ENCODE assay signal across 21 cellular contexts in genomic region chr12:22048351-22049041, GRCh38. TPM values are rescaled to one million over a fixed set of nuclear protein-coding genes. Genes with fewer than 3 reads are reported as not detected.
DNase-seq lines count a peak whose midpoint lies in the region; ATAC-seq and TF ChIP-seq lines count a peak whose summit lies in the region.
"Had no signal": no experiment of that assay in that cellular context is flagged by ENCODE, and none has a peak within 500 bp of the region (broad histone marks: within the 10 kb centered on the region; RNA-seq: fewer than 3 reads in every experiment).

No MANE protein-coding gene starts in this region.

- intact Hi-C loops in CD4-positive, alpha-beta T cell (cut with DNase I, micrococcal nuclease) = loop anchor here in 1 of 2 experiments (5.0 to 10.0 kb wide), 5 partner anchors 444 to 611 kb away; partner anchors contain the start of genes C2CD5, GOLT1B, GYS2 and PYROXD1
- intact Hi-C loops in posterior cingulate gyrus (cut with DNase I) = no loop called here

- H3K27ac ChIP-seq in CD4-positive, alpha-beta T cell (ENCODE audit: low read depth, low read length) = no peak overlapping the region
- H3K27ac ChIP-seq in HUES6 (ENCODE audit: low read depth, low read length) (peak overlapping the region; percentile 27; the same call in 1 of the 2 replicates), duodenal mucosa (ENCODE audit: low read depth, low read length) (no peak overlapping the region), mucosa of rectum (ENCODE audit: low read depth in 2 of 2, low read length in 2 of 2) (peak overlapping the region; percentile 12 to 58)
- H3K27ac ChIP-seq: GM23248, neutrophil, thoracic aorta, WERI-Rb-1 had no signal

- no peak for ATAC-seq in CD4-positive, alpha-beta T cell (ENCODE audit: poor library complexity)
- ATAC-seq: CD8-positive, alpha-beta T cell had no signal

- CTCF ChIA-PET in CD4-positive, alpha-beta T cell (lab: Charles Lee) = no interaction called here

- DNase-seq in CD4-positive, alpha-beta T cell = no peak
- no peak for DNase-seq in stimulated activated CD4-positive, alpha-beta T cell treated with anti-CD3 and anti-CD28 coated beads, Interleukin-2, amount 100 ng/mL, for 48 hours
- DNase-seq in activated CD4-positive, alpha-beta T cell treated with anti-CD3 and anti-CD28 coated beads, Interleukin-2, amount 50 U/mL, for 48 hours = no peak
- DNase-seq in GM13977 (ENCODE audit: low spot score) (no peak), posterior cingulate gyrus (no peak)
- DNase-seq: activated CD4-positive, alpha-beta memory T cell treated with anti-CD3 and anti-CD28 coated beads, Interleukin-2, amount 10 ng/mL, durations not matched to agents 7 days and 5 days; activated naive CD4-positive, alpha-beta T cell; aorta; CD8-positive, alpha-beta T cell; DMS79 treated with DMSO at 0.1 percent for 48 hours; GM23248; NCI-H2107; NCI-H524 treated with DMSO at 0.1 percent for 48 hours; stimulated activated CD4-positive, alpha-beta T cell treated with anti-CD3 and anti-CD28 coated beads, Interleukin-15, amount 100 ng/mL, for 24 hours; WERI-Rb-1 had no signal

- POLR2A ChIA-PET in CD4-positive, alpha-beta T cell (lab: Charles Lee) = no interaction called here

- H3K4me1 ChIP-seq in HUES6 (ENCODE audit: control insufficient read depth, insufficient read depth, low read length) (peaks cover 24% of the 10 kb centered on the region), duodenal mucosa (ENCODE audit: control insufficient read depth in 1 of 2, insufficient read depth in 2 of 2, low read length in 2 of 2) (peaks cover 34 to 57% of the 10 kb centered on the region in 2 donors), mucosa of rectum (ENCODE audit: control insufficient read depth in 2 of 2, insufficient read depth in 2 of 2, low read length in 2 of 2) (peaks cover 33 to 50% of the 10 kb centered on the region in 2 donors)

- H3K27me3 Mint-ChIP-seq in CD4-positive, alpha-beta T cell = no peaks in the 10 kb centered on the region
- H3K27me3 Mint-ChIP-seq: activated CD4-positive, alpha-beta memory T cell treated with anti-CD3 and anti-CD28 coated beads, Interleukin-2, amount 10 ng/mL, durations not matched to agents 7 days and 5 days had no signal

- H3K27me3 ChIP-seq in CD4-positive, alpha-beta T cell (ENCODE audit: control insufficient read depth, insufficient read depth, low read length) = no peaks in the 10 kb centered on the region
- H3K27me3 ChIP-seq in HUES6 (ENCODE audit: control insufficient read depth, insufficient read depth, low read length) (no peaks in the 10 kb centered on the region), duodenal mucosa (ENCODE audit: control insufficient read depth in 1 of 2, insufficient read depth in 2 of 2, low read length in 2 of 2) (no peaks in the 10 kb centered on the region), mucosa of rectum (ENCODE audit: control insufficient read depth in 2 of 2, insufficient read depth in 2 of 2, low read length in 2 of 2) (no peaks in the 10 kb centered on the region)
- H3K27me3 ChIP-seq: neutrophil had no signal

- no peaks in the 10 kb centered on the region for H3K9me3 ChIP-seq in CD4-positive, alpha-beta T cell (ENCODE audit: control insufficient read depth, low read length)
- no peaks in the 10 kb centered on the region for H3K9me3 ChIP-seq in HUES6 (ENCODE audit: control insufficient read depth, insufficient read depth, low read depth, low read length)
- no peaks in the 10 kb centered on the region for H3K9me3 ChIP-seq in duodenal mucosa (ENCODE audit: control insufficient read depth in 1 of 2, low read length in 2 of 2)
- H3K9me3 ChIP-seq in mucosa of rectum (ENCODE audit: control insufficient read depth in 2 of 2, low read length in 2 of 2) = no peaks in the 10 kb centered on the region
- H3K9me3 ChIP-seq: neutrophil, thoracic aorta had no signal

- H3K36me3 Mint-ChIP-seq in CD4-positive, alpha-beta T cell (ENCODE audit: low read depth) = peaks cover 12% of the 10 kb centered on the region

- H3K27ac Mint-ChIP-seq in CD4-positive, alpha-beta T cell = peak overlapping the region; percentile 21
- H3K27ac Mint-ChIP-seq: activated CD4-positive, alpha-beta memory T cell treated with anti-CD3 and anti-CD28 coated beads, Interleukin-2, amount 10 ng/mL, durations not matched to agents 7 days and 5 days; T-helper 1 cell treated with Interleukin-12 subunit alpha and Interleukin-12 subunit beta and Interleukin-4 antibody, amounts not matched to agents 30 μg/mL and 1 μg/mL, for 36 hours had no signal

- in situ Hi-C loops in GM13977 (cut with MboI; ENCODE audit: low pct_unique_long_range_greater_than_20kb, low sequenced_read_pairs, unreplicated experiment) = no loop called here

- peak overlapping the region; percentile 65 for H3K4me3 Mint-ChIP-seq in CD4-positive, alpha-beta T cell
- H3K4me3 Mint-ChIP-seq: activated CD4-positive, alpha-beta memory T cell treated with anti-CD3 and anti-CD28 coated beads, Interleukin-2, amount 10 ng/mL, durations not matched to agents 7 days and 5 days; T-helper 1 cell treated with Interleukin-12 subunit alpha and Interleukin-12 subunit beta and Interleukin-4 antibody, amounts not matched to agents 30 μg/mL and 1 μg/mL, for 36 hours had no signal

- 0 out of 2 replicates have a peak, but pooled peaks cover 5% of the 10 kb centered on the region for H3K36me3 ChIP-seq in HUES6 (ENCODE audit: control insufficient read depth, insufficient read depth, low read length)
- peaks cover 0 to 14% of the 10 kb centered on the region in 2 donors for H3K36me3 ChIP-seq in duodenal mucosa (ENCODE audit: control insufficient read depth in 1 of 2, insufficient read depth in 2 of 2, low read length in 2 of 2)
- H3K36me3 ChIP-seq in mucosa of rectum (ENCODE audit: control insufficient read depth in 2 of 2, insufficient read depth in 2 of 2, low read length in 2 of 2) = peaks cover 0 to 3% of the 10 kb centered on the region in 2 donors
- H3K36me3 ChIP-seq: neutrophil, thoracic aorta had no signal

- peak overlapping the region; percentile 95 for H3K4me3 ChIP-seq in HUES6 (ENCODE audit: low read depth, low read length)
- peak overlapping the region; percentile 82 to 87 for H3K4me3 ChIP-seq in duodenal mucosa (ENCODE audit: low read depth in 1 of 2, low read length in 2 of 2)
- H3K4me3 ChIP-seq in mucosa of rectum (ENCODE audit: low read length in 2 of 2) = peak overlapping the region in 1 of 2 donors; percentile 49
- H3K4me3 ChIP-seq: GM23248, thoracic aorta had no signal

- no peak for TF ChIP-seq CTCF in CD4-positive, alpha-beta T cell (IDR thresholded peaks at IDR 0.05)
- TF ChIP-seq CTCF in GM13977 (IDR thresholded peaks at IDR 0.05; ENCODE audit: extremely low read depth, insufficient read depth, missing control alignments) = no peak

- H3K4me1 Mint-ChIP-seq in CD4-positive, alpha-beta T cell (ENCODE audit: low read depth) = peaks cover 58% of the 10 kb centered on the region

- no peak overlapping the region for H3K9ac ChIP-seq in HUES6 (ENCODE audit: low read length)
- no peak overlapping the region for H3K9ac ChIP-seq in duodenal mucosa (ENCODE audit: low read depth in 1 of 2, low read length in 2 of 2)
- H3K9ac ChIP-seq in mucosa of rectum (ENCODE audit: low read depth in 1 of 2, low read length in 2 of 2) = no peak overlapping the region
- H3K9ac ChIP-seq: GM23248 had no signal

- H3K9me3 Mint-ChIP-seq in CD4-positive, alpha-beta T cell = no peaks in the 10 kb centered on the region
- H3K9me3 Mint-ChIP-seq: activated CD4-positive, alpha-beta memory T cell treated with anti-CD3 and anti-CD28 coated beads, Interleukin-2, amount 10 ng/mL, durations not matched to agents 7 days and 5 days; CD8-positive, alpha-beta T cell; T-helper 1 cell treated with Interleukin-12 subunit alpha and Interleukin-12 subunit beta and Interleukin-4 antibody, amounts not matched to agents 30 μg/mL and 1 μg/mL, for 36 hours had no signal

RNA-seq across cellular contexts. Expression of gene CMAS, which starts 2.5 kb away (rescaled TPM):
- 1 to 10 TPM; 5.5 to 7.0 TPM for total RNA-seq in CD4-positive, alpha-beta T cell

Comparison
In these comparisons a context has a peak if more than half of its experiments do, and no peak if none do; other contexts are left out.
1. H3K27ac ChIP-seq: peak in HUES6 (single experiment) and mucosa of rectum (2 of 2); none in CD4-positive, alpha-beta T cell (single experiment) and duodenal mucosa (single experiment).